ENCODE assay signal across 22 cellular contexts in the genomic region with DNA sequence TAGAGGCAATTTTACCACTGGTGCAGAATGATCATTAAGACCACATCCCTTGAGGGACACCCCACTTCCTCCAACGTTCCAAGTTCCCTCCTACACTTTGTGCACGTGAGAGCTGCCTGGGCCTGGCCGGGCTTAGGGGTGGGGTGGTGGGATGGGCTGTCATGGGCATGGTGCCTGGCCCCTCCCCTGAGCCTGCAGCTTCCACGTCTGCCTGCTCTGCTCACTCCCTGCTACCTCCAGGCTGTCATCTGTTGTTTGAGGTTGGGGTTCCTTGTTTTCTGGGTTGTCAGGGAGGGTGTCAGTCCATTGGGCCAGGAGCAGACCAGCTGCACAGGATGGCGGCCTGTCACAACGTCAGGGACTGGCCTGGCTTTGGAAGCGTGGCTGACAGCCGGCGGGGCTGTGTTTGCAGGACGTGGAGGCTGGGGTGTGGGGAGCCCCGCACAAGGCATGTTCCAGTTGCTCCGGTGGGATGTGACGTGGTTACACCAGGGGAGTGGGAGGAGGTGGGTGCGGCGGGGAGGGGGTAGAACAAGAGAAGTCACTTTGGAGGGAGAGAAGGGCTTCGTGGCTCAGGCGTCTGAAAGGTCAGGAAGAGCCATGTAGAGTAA.
DNase-seq lines count a peak whose midpoint lies in the region; TF ChIP-seq lines count a peak whose summit lies in the region.
"Had no signal": no experiment of that assay in that cellular context is flagged by ENCODE, and none has a peak within 500 bp of the region (broad histone marks: within the 10 kb centered on the region; RNA-seq: fewer than 3 reads in every experiment).

No MANE protein-coding gene starts in this region.

- in situ Hi-C loops in ACHN (cut with HindIII; ENCODE audit: low pct_ligation_motif_present, low pct_unique_long_range_greater_than_20kb, low sequenced_read_pairs): no loop called here

- intact Hi-C loops in posterior vena cava (cut with DNase I): no loop called here

- no peak overlapping the region for H3K27ac Mint-ChIP-seq in endodermal cell
- H3K27ac Mint-ChIP-seq in nephron progenitor cell: no peak overlapping the region
- H3K27ac Mint-ChIP-seq: activated B cell treated with CpG ODN at 0.5 μM for 24 hours, immature natural killer cell had no signal

- no peak for TF ChIP-seq RAD21 in Ishikawa (IDR thresholded peaks at IDR 0.05; ENCODE audit: low read depth)

- no peaks in the 10 kb centered on the region for H3K36me3 Mint-ChIP-seq in endodermal cell (ENCODE audit: low read depth)
- no peaks in the 10 kb centered on the region for H3K36me3 Mint-ChIP-seq in nephron progenitor cell (ENCODE audit: low read depth)
- H3K36me3 Mint-ChIP-seq: immature natural killer cell had no signal

- TF ChIP-seq EP300 in Ishikawa (IDR thresholded peaks at IDR 0.05; ENCODE audit: borderline replicate concordance): no peak

- H3K27me3 ChIP-seq in endodermal cell (ENCODE audit: control insufficient read depth, insufficient read depth, low read length, poor library complexity, severe bottlenecking): no peaks in the 10 kb centered on the region
- H3K27me3 ChIP-seq: MG63 had no signal

- no peak overlapping the region for H3K9ac ChIP-seq in endodermal cell (ENCODE audit: extremely low read depth, low read length, poor library complexity, severe bottlenecking)

- H3K27ac ChIP-seq in endodermal cell (ENCODE audit: low read depth, low read length): no peak overlapping the region
- H3K27ac ChIP-seq: esophagus squamous epithelium, RWPE1 had no signal

- 85 to 94% methylated on average over 10 to 17 of the region's 17 CpGs for WGBS in endodermal cell (ENCODE audit: insufficient coverage in 1 of 2, insufficient read length in 1 of 2), 2 experiments

- H3K36me3 ChIP-seq in endodermal cell (ENCODE audit: control insufficient read depth, insufficient read depth, low read length): no peaks in the 10 kb centered on the region
- H3K36me3 ChIP-seq: esophagus squamous epithelium, MG63 had no signal

- H3K4me3 Mint-ChIP-seq in endodermal cell (no peak overlapping the region), nephron progenitor cell (no peak overlapping the region)
- H3K4me3 Mint-ChIP-seq: activated B cell treated with CpG ODN at 0.5 μM for 24 hours, immature natural killer cell had no signal

- DNase-seq in CMK (ENCODE audit: low read depth): peak; percentile 54
- peak; percentile 24 for DNase-seq in endodermal cell
- peak; percentile 54 for DNase-seq in posterior vena cava (ENCODE audit: low spot score)
- no peak for DNase-seq in nephron progenitor cell
- no peak for DNase-seq in ACHN
- DNase-seq in DMS79 (lab: John Stamatoyannopoulos, UW): no peak
- DNase-seq: activated B cell treated with CpG ODN at 0.5 μM for 24 hours; C1 segment of cervical spinal cord; central memory CD4-positive, alpha-beta T cell; esophagus squamous epithelium; glutamatergic neuron; HCEC 1CT; immature natural killer cell; MG63; NCI-H1930; NCI-H446 treated with DMSO at 0.1 percent for 48 hours; nucleus accumbens; stimulated activated CD4-positive, alpha-beta T cell treated with anti-CD3 and anti-CD28 coated beads, Interleukin-4, amount 100 ng/mL, for 4 hours; stimulated activated CD8-positive, alpha-beta memory T cell treated with anti-CD3 and anti-CD28 coated beads, Interleukin-4, amount 100 ng/mL, for 48 hours; SW 1271 had no signal

- H3K4me1 ChIP-seq in endodermal cell (ENCODE audit: control insufficient read depth, insufficient read depth, low read length): no peaks in the 10 kb centered on the region
- H3K4me1 ChIP-seq: esophagus squamous epithelium had no signal

- H3K9me3 Mint-ChIP-seq in endodermal cell (peaks cover 14% of the 10 kb centered on the region), nephron progenitor cell (peaks cover 13% of the 10 kb centered on the region)
- H3K9me3 Mint-ChIP-seq: immature natural killer cell had no signal

- TF ChIP-seq CTCF in endodermal cell (conservative IDR thresholded peaks at IDR 0.05) (no peak), nephron progenitor cell (IDR thresholded peaks at IDR 0.05) (no peak)

- H3K27me3 Mint-ChIP-seq in endodermal cell (ENCODE audit: insufficient read depth) (peaks cover 26% of the 10 kb centered on the region), nephron progenitor cell (ENCODE audit: low read depth, poor library complexity) (peaks cover 26% of the 10 kb centered on the region)
- H3K27me3 Mint-ChIP-seq: activated B cell treated with CpG ODN at 0.5 μM for 24 hours had no signal

- no peaks in the 10 kb centered on the region for H3K4me1 Mint-ChIP-seq in endodermal cell
- H3K4me1 Mint-ChIP-seq in nephron progenitor cell: peaks cover 13% of the 10 kb centered on the region
- H3K4me1 Mint-ChIP-seq: immature natural killer cell had no signal

- H3K4me3 ChIP-seq in endodermal cell (ENCODE audit: low read length): no peak overlapping the region
- H3K4me3 ChIP-seq: esophagus squamous epithelium, MG63 had no signal

- H3K9me3 ChIP-seq in endodermal cell (ENCODE audit: control insufficient read depth, low read length): peaks cover 10% of the 10 kb centered on the region
- H3K9me3 ChIP-seq: esophagus squamous epithelium, MG63 had no signal

TF ChIP-seq in Ishikawa, 13 proteins besides CTCF, POLR2A, EP300 and RAD21:
- TF ChIP-seq EGR1 (IDR thresholded peaks at IDR 0.05) (no peak), NFIC (IDR thresholded peaks at IDR 0.05) (no peak), YY1 (IDR thresholded peaks at IDR 0.05; ENCODE audit: low read depth) (no peak), ZBTB7A (IDR thresholded peaks at IDR 0.05; ENCODE audit: low read depth) (no peak), TEAD4 (IDR thresholded peaks at IDR 0.05) (no peak), TCF12 (IDR thresholded peaks at IDR 0.05; ENCODE audit: low read depth) (no peak), FOXM1 (IDR thresholded peaks at IDR 0.05; ENCODE audit: borderline replicate concordance, low read depth) (no peak)
- TF ChIP-seq, protein P1, sequence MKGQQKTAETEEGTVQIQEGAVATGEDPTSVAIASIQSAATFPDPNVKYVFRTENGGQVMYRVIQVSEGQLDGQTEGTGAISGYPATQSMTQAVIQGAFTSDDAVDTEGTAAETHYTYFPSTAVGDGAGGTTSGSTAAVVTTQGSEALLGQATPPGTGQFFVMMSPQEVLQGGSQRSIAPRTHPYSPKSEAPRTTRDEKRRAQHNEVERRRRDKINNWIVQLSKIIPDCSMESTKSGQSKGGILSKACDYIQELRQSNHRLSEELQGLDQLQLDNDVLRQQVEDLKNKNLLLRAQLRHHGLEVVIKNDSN (IDR thresholded peaks at IDR 0.05): 0 out of 2 replicates have a peak, but pooled peaks have one; percentile 6

Comparison
In these comparisons a context has a peak if more than half of its experiments do, and no peak if none do; other contexts are left out.
1. DNase-seq: peak in CMK (single experiment), endodermal cell (single experiment) and posterior vena cava (single experiment); none in nephron progenitor cell (single experiment), ACHN (single experiment) and DMS79 (single experiment).